Comparison of ENCODE assay signal across 7 cellular contexts in genomic region chr4:141158219-141158618, GRCh38. TPM values are rescaled to one million over a fixed set of nuclear protein-coding genes. Genes with fewer than 3 reads are reported as not detected.
A peak's percentile ranks its signal among the peaks of the same experiment; 100 is the strongest.
DNase-seq lines count a peak whose midpoint lies in the region; ATAC-seq and TF ChIP-seq lines count a peak whose summit lies in the region.

No MANE protein-coding gene starts in this region.

- no peak for ATAC-seq in HG02623 (IDR thresholded peaks at IDR 0.05; ENCODE audit: unreplicated experiment)
- ATAC-seq in HG02678 (IDR thresholded peaks at IDR 0.05; ENCODE audit: unreplicated experiment) = no peak
- no peak for ATAC-seq in HG03565 (IDR thresholded peaks at IDR 0.05; ENCODE audit: unreplicated experiment)

- DNase-seq in NB4 (ENCODE audit: low read depth) (peak; percentile 36), medulla oblongata (ENCODE audit: extremely low spot score) (peak; percentile 48)

- H3K4me3 ChIP-seq in NB4 (ENCODE audit: low read depth, low read length) = no peak overlapping the region

- peaks cover 7% of the 10 kb centered on the region for H3K27me3 Mint-ChIP-seq in brain

- peaks cover 0 to 8% (median 2%) of the 10 kb centered on the region in 5 experiments for H3K9me3 Mint-ChIP-seq in brain

- TF ChIP-seq CTCF in GM12873 (IDR thresholded peaks at IDR 0.05; ENCODE audit: insufficient read depth, low read depth, low read length, missing control alignments) (peak; percentile 26), NB4 (IDR thresholded peaks at IDR 0.05; ENCODE audit: low read depth, low read length) (no peak), brain (conservative IDR thresholded peaks at IDR 0.05) (peak; percentile 72 to 82)

- no peaks in the 10 kb centered on the region for H3K4me1 Mint-ChIP-seq in brain

- no peak overlapping the region for H3K27ac Mint-ChIP-seq in brain

- no peaks in the 10 kb centered on the region for H3K36me3 Mint-ChIP-seq in brain

- no peak for TF ChIP-seq POLR2A in NB4 (IDR thresholded peaks at IDR 0.05; ENCODE audit: extremely low read depth, insufficient read length)

- no peak overlapping the region for H3K4me3 Mint-ChIP-seq in brain

RNA-seq across cellular contexts. Expression of gene RNF150, which starts 24.9 kb away (rescaled TPM):
- polyA plus RNA-seq in brain (ENCODE audit: insufficient read depth, low read depth, low replicate concordance) = 3.0 TPM
